18 cellular contexts compared by ENCODE assay signal in genomic region chr2:204220896-204221295, GRCh38.
DNase-seq lines count a peak whose midpoint lies in the region; ATAC-seq and TF ChIP-seq lines count a peak whose summit lies in the region.
"Had no signal": no experiment of that assay in that cellular context is flagged by ENCODE, and none has a peak within 500 bp of the region (broad histone marks: within the 10 kb centered on the region; RNA-seq: fewer than 3 reads in every experiment).

No MANE protein-coding gene starts in this region.

- no peak overlapping the region for H3K4me2 ChIP-seq in PC-3 (ENCODE audit: low read length)
- H3K4me2 ChIP-seq: BLaER1 treated with 17β-estradiol and CSF1 and Interleukin-3, amounts not matched to agents 10 nM and 100 nM had no signal

- no peak overlapping the region for H3K4me3 ChIP-seq in GM12864 (ENCODE audit: low read depth, low read length)
- no peak overlapping the region for H3K4me3 ChIP-seq in PC-3 (ENCODE audit: low read length)
- H3K4me3 ChIP-seq: BLaER1 treated with 17β-estradiol and CSF1 and Interleukin-3, amounts not matched to agents 10 nM and 100 nM; HAP-1 had no signal

- TF ChIP-seq CTCF in GM12864 (IDR thresholded peaks at IDR 0.05; ENCODE audit: low read depth, low read length, missing control alignments) (peak; percentile 21), PC-3 (conservative IDR thresholded peaks at IDR 0.05; ENCODE audit: low read depth, low read length) (0 out of 2 replicates have a peak, but pooled peaks have one; percentile 10), omental fat pad (IDR thresholded peaks at IDR 0.05) (no peak)

- no peak overlapping the region for H3K27ac ChIP-seq in PC-3 (ENCODE audit: low read length)
- H3K27ac ChIP-seq: 22Rv1; BLaER1 treated with 17β-estradiol and CSF1 and Interleukin-3, amounts not matched to agents 10 nM and 100 nM had no signal

- ATAC-seq in PC-3 (no peak), GM19463 (IDR thresholded peaks at IDR 0.05; ENCODE audit: unreplicated experiment) (no peak), omental fat pad (ENCODE audit: low FRiP score) (no peak)
- no peak for ATAC-seq in activated CD4-positive, alpha-beta T cell treated with anti-CD3 and anti-CD28 coated beads for 36 hours

- no peaks in the 10 kb centered on the region for H3K9me2 ChIP-seq in PC-3 (replicated peaks; ENCODE audit: low read length)

- no peaks in the 10 kb centered on the region for H3K9me3 ChIP-seq in PC-3 (ENCODE audit: low read length)
- H3K9me3 ChIP-seq: HAP-1 had no signal

- peaks cover 5% of the 10 kb centered on the region for H3K27me3 Mint-ChIP-seq in activated CD4-positive, alpha-beta T cell treated with anti-CD3 and anti-CD28 coated beads for 36 hours

- BruUV-seq in PC-3 (replicated peaks; lab: Mats Ljungman, UMichigan) = no TSS peak

- peaks cover 58% of the 10 kb centered on the region for H3K27me3 ChIP-seq in PC-3 (ENCODE audit: low read length)
- H3K27me3 ChIP-seq: BLaER1 treated with 17β-estradiol and CSF1 and Interleukin-3, amounts not matched to agents 10 nM and 100 nM had no signal

- H3K9me3 Mint-ChIP-seq in activated CD4-positive, alpha-beta T cell treated with anti-CD3 and anti-CD28 coated beads for 36 hours (ENCODE audit: low read depth) = peaks cover 2% of the 10 kb centered on the region

- intact Hi-C loops in PC-3 (cut with micrococcal nuclease) = no loop called here
- intact Hi-C loops in activated CD4-positive, alpha-beta T cell treated with anti-CD3 and anti-CD28 coated beads for 36 hours (cut with DNase I, micrococcal nuclease) = no loop called here

- no peak overlapping the region for H3K9ac ChIP-seq in PC-3 (ENCODE audit: low read length)
- H3K9ac ChIP-seq: BLaER1 treated with 17β-estradiol and CSF1 and Interleukin-3, amounts not matched to agents 10 nM and 100 nM had no signal

- no peaks in the 10 kb centered on the region for H3K36me3 ChIP-seq in PC-3 (ENCODE audit: low read depth, low read length)
- H3K36me3 ChIP-seq: BLaER1 treated with 17β-estradiol and CSF1 and Interleukin-3, amounts not matched to agents 10 nM and 100 nM; HAP-1 had no signal

- DNase-seq in DMS53 (lab: John Stamatoyannopoulos, UW) = peak; percentile 8
- no peak for DNase-seq in DMS53 treated with DMSO at 0.1 percent for 48 hours (lab: John Stamatoyannopoulos, UW; ENCODE audit: unreplicated experiment)
- DNase-seq in GM12864 (ENCODE audit: low read depth) = no peak
- no peak for DNase-seq in PC-3
- DNase-seq in stimulated activated CD4-positive, alpha-beta T cell treated with anti-CD3 and anti-CD28 coated beads, Interleukin-15, amount 100 ng/mL, for 24 hours = no peak
- no peak for DNase-seq in omental fat pad (ENCODE audit: low spot score)
- no peak for DNase-seq in activated CD4-positive, alpha-beta T cell treated with anti-CD3 and anti-CD28 coated beads for 36 hours
- DNase-seq: Calu3; CD4-positive, alpha-beta memory T cell; COR-L47; DMS79; GF-D8; GOT3 had no signal

- no peaks in the 10 kb centered on the region for H3F3A ChIP-seq in PC-3 (ENCODE audit: low read length, unreplicated experiment)

- H4K20me1 ChIP-seq in PC-3 (ENCODE audit: low read length) = no peaks in the 10 kb centered on the region
- H4K20me1 ChIP-seq: BLaER1 treated with 17β-estradiol and CSF1 and Interleukin-3, amounts not matched to agents 10 nM and 100 nM had no signal

- H2AFZ ChIP-seq in PC-3 (ENCODE audit: low read length) = no peak overlapping the region

- H3K79me2 ChIP-seq in PC-3 (ENCODE audit: low read length) = no peaks in the 10 kb centered on the region

- no peaks in the 10 kb centered on the region for H3K36me3 Mint-ChIP-seq in activated CD4-positive, alpha-beta T cell treated with anti-CD3 and anti-CD28 coated beads for 36 hours (ENCODE audit: low read depth)
- H3K36me3 Mint-ChIP-seq: CD4-positive, alpha-beta memory T cell had no signal

- H3K4me3 Mint-ChIP-seq in activated CD4-positive, alpha-beta T cell treated with anti-CD3 and anti-CD28 coated beads for 36 hours = no peak overlapping the region
- H3K4me3 Mint-ChIP-seq: B cell; CD4-positive, alpha-beta memory T cell had no signal

- CTCF ChIA-PET in PC-3 (lab: Charles Lee) = no interaction called here
- CTCF ChIA-PET in activated CD4-positive, alpha-beta T cell treated with anti-CD3 and anti-CD28 coated beads for 36 hours (lab: Charles Lee) = no interaction called here

- H3K4me1 Mint-ChIP-seq in activated CD4-positive, alpha-beta T cell treated with anti-CD3 and anti-CD28 coated beads for 36 hours = no peaks in the 10 kb centered on the region
- H3K4me1 Mint-ChIP-seq: B cell; CD4-positive, alpha-beta memory T cell had no signal

- no peak overlapping the region for H3K27ac Mint-ChIP-seq in activated CD4-positive, alpha-beta T cell treated with anti-CD3 and anti-CD28 coated beads for 36 hours
- H3K27ac Mint-ChIP-seq: B cell; CD4-positive, alpha-beta memory T cell had no signal

- POLR2A ChIA-PET in PC-3 (lab: Charles Lee; ENCODE audit: unreplicated experiment) = no interaction called here
- POLR2A ChIA-PET in activated CD4-positive, alpha-beta T cell treated with anti-CD3 and anti-CD28 coated beads for 36 hours (lab: Charles Lee) = interaction anchor here (0.7 kb wide), 1 partner anchor 27 kb away, joined by 3 read pairs; no protein-coding TSS in a partner anchor

- H3K4me1 ChIP-seq in PC-3 (ENCODE audit: insufficient read depth, low read length) = no peaks in the 10 kb centered on the region
- H3K4me1 ChIP-seq: BLaER1 treated with 17β-estradiol and CSF1 and Interleukin-3, amounts not matched to agents 10 nM and 100 nM had no signal

Comparison
In these comparisons a context has a peak if more than half of its experiments do, and no peak if none do; other contexts are left out.
1. CTCF ChIP-seq: peak in GM12864 (single experiment) and PC-3 (single experiment); none in omental fat pad (0 of 3).